In genomic region chr3:127265581-127265981, GRCh38 we compare ENCODE assay signal across 34 cellular contexts. TPM values are rescaled to one million over a fixed set of nuclear protein-coding genes. Genes with fewer than 3 reads are reported as not detected.
"Had no signal": no experiment of that assay in that cellular context is flagged by ENCODE, and none has a peak within 500 bp of the region (broad histone marks: within the 10 kb centered on the region; RNA-seq: fewer than 3 reads in every experiment).

No MANE protein-coding gene starts in this region.

- ATAC-seq: heart right ventricle; left cardiac atrium; left lung; naive thymus-derived CD8-positive, alpha-beta T cell; sciatic nerve; stimulated activated effector memory CD8-positive, alpha-beta T cell treated with anti-CD3 and anti-CD28 coated beads, Interleukin-12 subunit alpha, Interleukin-12 subunit beta, amount 100 ng/mL, for 72 hours had no signal

- H3K79me2 ChIP-seq: parathyroid adenoma had no signal

- H3K27me3 ChIP-seq: left lung, thyroid gland, vagina had no signal

- H3K36me3 Mint-ChIP-seq: stimulated activated effector memory CD8-positive, alpha-beta T cell treated with anti-CD3 and anti-CD28 coated beads, Interleukin-12 subunit alpha, Interleukin-12 subunit beta, amount 100 ng/mL, for 72 hours had no signal

- H3K27ac Mint-ChIP-seq: endodermal cell; naive thymus-derived CD8-positive, alpha-beta T cell; nephron progenitor cell; progenitor cell of endocrine pancreas; stimulated activated effector memory CD8-positive, alpha-beta T cell treated with anti-CD3 and anti-CD28 coated beads, Interleukin-12 subunit alpha, Interleukin-12 subunit beta, amount 100 ng/mL, for 72 hours had no signal

- H3K36me3 ChIP-seq: esophagus squamous epithelium, heart right ventricle, left lung, lower lobe of right lung, stomach, thyroid gland, vagina had no signal

- H3K9ac ChIP-seq: parathyroid adenoma had no signal

- DNase-seq: cortex of kidney; effector CD4-positive, alpha-beta T cell; endodermal cell; esophagus squamous epithelium; foreskin melanocyte; glutamatergic neuron; heart right ventricle; hippocampal formation; left cardiac atrium; left lung; lower lobe of right lung; nephron progenitor cell; occipital lobe; stimulated activated CD4-positive, alpha-beta T cell treated with anti-CD3 and anti-CD28 coated beads, Interleukin-2, amount 100 ng/mL, for 24 hours; stimulated activated CD4-positive, alpha-beta T cell treated with anti-CD3 and anti-CD28 coated beads, Interleukin-4, amount 100 ng/mL, for 24 hours; stimulated activated naive CD4-positive, alpha-beta T cell treated with Interleukin-2 at 50 U/mL for 16 hours; stomach; thyroid gland; trophoblast cell had no signal

- H3K4me3 ChIP-seq: esophagus squamous epithelium, heart right ventricle, left lung, lower lobe of right lung, smooth muscle cell, stomach, thyroid gland, vagina had no signal

- H3K4me1 Mint-ChIP-seq: endodermal cell; nephron progenitor cell; stimulated activated effector memory CD8-positive, alpha-beta T cell treated with anti-CD3 and anti-CD28 coated beads, Interleukin-12 subunit alpha, Interleukin-12 subunit beta, amount 100 ng/mL, for 72 hours had no signal

- H3K4me1 ChIP-seq: esophagus squamous epithelium, heart right ventricle, left lung, lower lobe of right lung, parathyroid adenoma, stomach, thyroid gland had no signal

- H3K27ac ChIP-seq: esophagus squamous epithelium, heart right ventricle, left lung, lower lobe of right lung, parathyroid adenoma, stomach, thyroid gland, vagina had no signal

- H3K4me2 ChIP-seq: smooth muscle cell had no signal

- H3K4me3 Mint-ChIP-seq: endodermal cell; naive thymus-derived CD8-positive, alpha-beta T cell; nephron progenitor cell; stimulated activated effector memory CD8-positive, alpha-beta T cell treated with anti-CD3 and anti-CD28 coated beads, Interleukin-12 subunit alpha, Interleukin-12 subunit beta, amount 100 ng/mL, for 72 hours had no signal

- H2AFZ ChIP-seq: parathyroid adenoma had no signal

- H3K9me3 ChIP-seq: thyroid gland, vagina had no signal

RNA-seq across cellular contexts. Expression of gene PRR20G, which starts 22.3 kb away (rescaled TPM):
- total RNA-seq: dermis microvascular lymphatic vessel endothelial cell; endodermal cell; endothelial cell of umbilical vein; epithelial cell of proximal tubule; esophagus squamous epithelium; heart right ventricle; left cardiac atrium; left lung; lower lobe of right lung; mesenteric fat pad; myocyte; naive thymus-derived CD8-positive, alpha-beta T cell; occipital lobe; progenitor cell of endocrine pancreas; sciatic nerve; smooth muscle cell; stomach; subcutaneous adipose tissue; temporal lobe; thyroid gland; ureter; vagina had no signal
- polyA plus RNA-seq: endothelial cell of umbilical vein; heart right ventricle; naive thymus-derived CD8-positive, alpha-beta T cell; smooth muscle cell; stomach had no signal
